ENCODE assay signal across 9 cellular contexts in genomic region chr19:17757125-17757524, GRCh38. TPM values are rescaled to one million over a fixed set of nuclear protein-coding genes. Genes with fewer than 3 reads are reported as not detected.
DNase-seq lines count a peak whose midpoint lies in the region; ATAC-seq and TF ChIP-seq lines count a peak whose summit lies in the region.
"Had no signal": no experiment of that assay in that cellular context is flagged by ENCODE, and none has a peak within 500 bp of the region (broad histone marks: within the 10 kb centered on the region; RNA-seq: fewer than 3 reads in every experiment).

No MANE protein-coding gene starts in this region.

- H3K9ac ChIP-seq in Karpas-422 (ENCODE audit: low read length), result no peak overlapping the region

- peaks cover 20% of the 10 kb centered on the region for H3K4me1 Mint-ChIP-seq in osteocyte (ENCODE audit: unreplicated experiment)

- TF ChIP-seq CTCF in epithelial cell of esophagus (IDR thresholded peaks at IDR 0.05; ENCODE audit: insufficient read depth, low read depth, low read length, missing control alignments), result no peak
- TF ChIP-seq CTCF in osteocyte (IDR thresholded peaks at IDR 0.05), result no peak

- H3K27me3 Mint-ChIP-seq in osteocyte (ENCODE audit: unreplicated experiment), result no peaks in the 10 kb centered on the region

- H3K9me3 ChIP-seq in Karpas-422 (ENCODE audit: low read length), result no peaks in the 10 kb centered on the region

- no peak overlapping the region for H2AFZ ChIP-seq in Karpas-422 (ENCODE audit: low read length)

- no peak overlapping the region for H3K4me2 ChIP-seq in Karpas-422 (ENCODE audit: low read depth, low read length, poor library complexity, severe bottlenecking)

- H3K36me3 ChIP-seq in Karpas-422 (ENCODE audit: insufficient read depth, low read length), result peaks cover 7% of the 10 kb centered on the region; the same call in 1 of the 2 replicates

- H3K27ac ChIP-seq in Karpas-422 (ENCODE audit: low read length), result no peak overlapping the region

- no peak overlapping the region for H3K27ac Mint-ChIP-seq in osteocyte (ENCODE audit: unreplicated experiment)

- H3K4me3 ChIP-seq in epithelial cell of esophagus (ENCODE audit: low read length) (no peak overlapping the region), Karpas-422 (ENCODE audit: low read length) (no peak overlapping the region)

- H3K27me3 ChIP-seq in Karpas-422 (ENCODE audit: low read length), result no peaks in the 10 kb centered on the region

- H3K4me3 Mint-ChIP-seq in osteocyte (ENCODE audit: unreplicated experiment), result no peak overlapping the region

- no peaks in the 10 kb centered on the region for H3K9me3 Mint-ChIP-seq in osteocyte (ENCODE audit: unreplicated experiment)

- DNase-seq in DMS79 treated with DMSO at 0.1 percent for 48 hours (lab: John Stamatoyannopoulos, UW), result peak; percentile 63
- DNase-seq in NCI-H524 (lab: John Stamatoyannopoulos, UW), result peak; percentile 33 to 72
- peak; percentile 70 for DNase-seq in epithelial cell of esophagus (ENCODE audit: low read depth)
- peak; percentile 90 for DNase-seq in osteocyte (ENCODE audit: extremely low spot score, unreplicated experiment)
- no peak for DNase-seq in Karpas-422
- DNase-seq in OCI-M2 (lab: John Stamatoyannopoulos, UW; ENCODE audit: unreplicated experiment), result no peak
- DNase-seq: NCI-H748 treated with DMSO at 0.1 percent for 48 hours had no signal

- H3K79me2 ChIP-seq in Karpas-422 (ENCODE audit: low read length), result peaks cover 6% of the 10 kb centered on the region; the same call in 1 of the 2 replicates

- peaks cover 64% of the 10 kb centered on the region for H3K4me1 ChIP-seq in Karpas-422 (ENCODE audit: low read length)

- H3K36me3 Mint-ChIP-seq in osteocyte (ENCODE audit: unreplicated experiment), result no peaks in the 10 kb centered on the region

- H4K20me1 ChIP-seq in Karpas-422 (ENCODE audit: insufficient read depth, low read depth, low read length), result no peaks in the 10 kb centered on the region; the same call in 1 of the 2 replicates

- no peaks in the 10 kb centered on the region for H3K9me2 ChIP-seq in Karpas-422 (replicated peaks; ENCODE audit: insufficient read depth, low read length)

- ATAC-seq in HG03139 (IDR thresholded peaks at IDR 0.05; ENCODE audit: unreplicated experiment) (no peak), HG03196 (IDR thresholded peaks at IDR 0.05; ENCODE audit: unreplicated experiment) (no peak)

RNA-seq across cellular contexts. Expression of gene FCHO1, which starts 5.8 kb away (rescaled TPM):
- 0.56 and 1.0 TPM in 2 replicates for total RNA-seq in osteocyte
- 16.6 and 40.4 TPM in 2 replicates for total RNA-seq in Karpas-422 (2014; rRNA removed; shearing (Covaris generic); ENCODE audit: low replicate concordance)

RNA-seq across cellular contexts. Expression of gene B3GNT3, which starts 37.8 kb away (rescaled TPM):
- not detected in 2 replicates for total RNA-seq in osteocyte
- not detected in 2 replicates for total RNA-seq in Karpas-422 (2014; rRNA removed; shearing (Covaris generic); ENCODE audit: low replicate concordance)

RNA-seq across cellular contexts. Expression of gene MAP1S, which starts 37.8 kb away (rescaled TPM):
- 56.5 and 63.1 TPM in 2 replicates for total RNA-seq in osteocyte
- 22.9 and 34.6 TPM in 2 replicates for total RNA-seq in Karpas-422 (2014; rRNA removed; shearing (Covaris generic); ENCODE audit: low replicate concordance)

Comparison
In these comparisons a context has a peak if more than half of its experiments do, and no peak if none do; other contexts are left out.
1. DNase-seq: peak in DMS79 treated with DMSO at 0.1 percent for 48 hours (single experiment), NCI-H524 (2 of 2), epithelial cell of esophagus (single experiment) and osteocyte (single experiment); none in Karpas-422 (single experiment) and OCI-M2 (single experiment).